1 cellular context compared by ENCODE assay signal in genomic region chrX:21738950-21739287, GRCh38.
TF ChIP-seq lines count a peak whose summit lies in the region.

No MANE protein-coding gene starts in this region.

TF ChIP-seq in H1, 55 proteins besides CTCF, POLR2A, EP300 and RAD21:
- TF ChIP-seq E2F6 (IDR thresholded peaks at IDR 0.05) (no peak), TCF12 (IDR thresholded peaks at IDR 0.05; ENCODE audit: low read depth, low read length) (no peak), TAF7 (optimal IDR thresholded peaks at IDR 0.05; ENCODE audit: borderline replicate concordance, low read depth, low read length) (no peak), USF2 (IDR thresholded peaks at IDR 0.05; ENCODE audit: low read length) (no peak), SUZ12 (IDR thresholded peaks at IDR 0.05; ENCODE audit: low read length) (no peak), ASH2L (IDR thresholded peaks at IDR 0.05; ENCODE audit: low read length) (no peak), ZNF274 (IDR thresholded peaks at IDR 0.05; ENCODE audit: borderline replicate concordance, extremely low read depth, low read length) (no peak), SIRT6 (IDR thresholded peaks at IDR 0.05; ENCODE audit: low read length) (no peak), CHD1 (IDR thresholded peaks at IDR 0.05; ENCODE audit: low read depth, low read length) (no peak), BACH1 (IDR thresholded peaks at IDR 0.05; ENCODE audit: low read length) (no peak), SP1 (IDR thresholded peaks at IDR 0.05; ENCODE audit: low read depth, low read length) (no peak), CBX8 (IDR thresholded peaks at IDR 0.05; ENCODE audit: borderline replicate concordance, low read depth, low read length) (no peak), GABPA (IDR thresholded peaks at IDR 0.05; ENCODE audit: borderline replicate concordance, insufficient read depth, low read length) (no peak), KDM4A (IDR thresholded peaks at IDR 0.05; ENCODE audit: low read depth, low read length, severe bottlenecking) (no peak), SRF (IDR thresholded peaks at IDR 0.05; ENCODE audit: low read depth, low read length) (no peak), PHF8 (conservative IDR thresholded peaks at IDR 0.05; ENCODE audit: low read depth, low read length) (no peak), SIN3A (conservative IDR thresholded peaks at IDR 0.05 in 1 of 2, IDR thresholded peaks at IDR 0.05 in 1 of 2; ENCODE audit: low read depth in 1 of 2, low read length in 2 of 2) (no peak)
